Comparison of ENCODE assay signal across 17 cellular contexts in the genomic region with DNA sequence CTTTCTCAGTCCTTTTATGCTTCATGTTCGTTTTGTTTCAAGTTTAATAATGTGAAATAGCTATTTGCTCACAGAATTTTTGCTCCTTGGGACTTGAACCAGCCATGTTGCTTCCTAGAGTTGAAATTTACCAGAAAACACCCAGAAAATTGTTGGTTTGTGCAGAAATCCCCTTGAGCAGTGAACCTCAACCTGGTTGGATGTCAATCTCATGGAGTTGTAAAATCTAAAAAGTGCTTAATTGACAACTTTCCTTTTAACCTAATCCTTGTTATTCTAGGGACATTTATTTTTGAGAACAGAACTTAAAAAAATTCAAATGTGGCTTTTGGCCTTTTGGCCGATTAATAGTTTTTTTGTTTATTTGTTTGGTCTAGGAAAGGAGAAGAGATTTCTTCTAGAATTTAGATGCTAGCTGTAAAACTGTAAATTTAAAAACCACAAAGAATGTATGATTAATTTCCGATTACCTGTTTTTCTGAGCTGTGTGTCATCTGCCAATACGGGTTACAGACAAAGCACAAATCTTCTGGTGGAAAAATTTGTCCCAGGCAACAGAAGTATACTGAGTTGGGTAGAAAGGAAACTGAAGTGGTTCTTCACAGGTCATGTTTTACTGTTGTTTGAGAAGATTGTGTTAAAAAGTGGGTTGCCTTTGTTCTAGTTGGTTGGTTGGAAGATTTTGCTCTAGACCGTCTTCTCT.
DNase-seq lines count a peak whose midpoint lies in the region; ATAC-seq lines count a peak whose summit lies in the region.
"Had no signal": no experiment of that assay in that cellular context is flagged by ENCODE, and none has a peak within 500 bp of the region (broad histone marks: within the 10 kb centered on the region; RNA-seq: fewer than 3 reads in every experiment).

No MANE protein-coding gene starts in this region.

- DNase-seq in activated T-cell treated with anti-CD3 and anti-CD28 coated beads, Interleukin-2, amount 50 U/mL, for 72 hours: no peak
- DNase-seq in activated T-cell treated with anti-CD3 and anti-CD28 coated beads, Interleukin-2, amount 50 U/mL, for 1 hour: no peak
- DNase-seq in SK-N-MC (ENCODE audit: low read depth, low spot score) (no peak), NCI-H82 (lab: John Stamatoyannopoulos, UW) (no peak)
- DNase-seq in effector memory CD8-positive, alpha-beta T cell: no peak
- DNase-seq: ACHN; dorsolateral prefrontal cortex; GF-D8; KG1; NCI-H1417 treated with DMSO at 0.1 percent for 48 hours; stimulated activated CD4-positive, alpha-beta T cell treated with anti-CD3 and anti-CD28 coated beads, Interleukin-2, amount 100 ng/mL, for 48 hours had no signal

- H3K36me3 ChIP-seq in SK-N-MC (ENCODE audit: insufficient read depth, low read length): peaks cover 47% of the 10 kb centered on the region
- H3K36me3 ChIP-seq: right atrium auricular region, vagina had no signal

- peaks cover 2 to 7% of the 10 kb centered on the region in 2 donors for H3K9me3 Mint-ChIP-seq in activated T-cell treated with anti-CD3 and anti-CD28 coated beads, Interleukin-2, amount 50 U/mL, for 72 hours
- H3K9me3 Mint-ChIP-seq in effector memory CD8-positive, alpha-beta T cell: peaks cover 0 to 2% of the 10 kb centered on the region in 2 donors
- H3K9me3 Mint-ChIP-seq in stimulated activated naive CD8-positive, alpha-beta T cell treated with anti-CD3 and anti-CD28 coated beads, Interleukin-15, Interleukin-2, amounts not matched to agents 100 ng/mL and 50 ng/mL, for 24 hours: peaks cover 12% of the 10 kb centered on the region

- H3K9me3 ChIP-seq in SK-N-MC (ENCODE audit: low read depth, low read length): no peaks in the 10 kb centered on the region
- H3K9me3 ChIP-seq: right atrium auricular region, vagina had no signal

- no peaks in the 10 kb centered on the region for H3K27me3 Mint-ChIP-seq in activated T-cell treated with anti-CD3 and anti-CD28 coated beads, Interleukin-2, amount 50 U/mL, for 72 hours (ENCODE audit: low read depth)
- no peaks in the 10 kb centered on the region for H3K27me3 Mint-ChIP-seq in effector memory CD8-positive, alpha-beta T cell
- H3K27me3 Mint-ChIP-seq in stimulated activated naive CD8-positive, alpha-beta T cell treated with anti-CD3 and anti-CD28 coated beads, Interleukin-15, Interleukin-2, amounts not matched to agents 100 ng/mL and 50 ng/mL, for 24 hours: no peaks in the 10 kb centered on the region

- H3K27ac Mint-ChIP-seq in activated T-cell treated with anti-CD3 and anti-CD28 coated beads, Interleukin-2, amount 50 U/mL, for 72 hours: peak overlapping the region; percentile 22
- H3K27ac Mint-ChIP-seq in effector memory CD8-positive, alpha-beta T cell: peak overlapping the region; percentile 38 to 48
- peak overlapping the region; percentile 84 for H3K27ac Mint-ChIP-seq in stimulated activated naive CD8-positive, alpha-beta T cell treated with anti-CD3 and anti-CD28 coated beads, Interleukin-15, Interleukin-2, amounts not matched to agents 100 ng/mL and 50 ng/mL, for 24 hours

- peak overlapping the region; percentile 87 for H3K27ac ChIP-seq in SK-N-MC
- H3K27ac ChIP-seq: dorsolateral prefrontal cortex, right atrium auricular region, vagina had no signal

- H3K4me3 Mint-ChIP-seq in activated T-cell treated with anti-CD3 and anti-CD28 coated beads, Interleukin-2, amount 50 U/mL, for 72 hours: peak overlapping the region; percentile 25 to 51
- no peak overlapping the region for H3K4me3 Mint-ChIP-seq in effector memory CD8-positive, alpha-beta T cell
- H3K4me3 Mint-ChIP-seq in stimulated activated naive CD8-positive, alpha-beta T cell treated with anti-CD3 and anti-CD28 coated beads, Interleukin-15, Interleukin-2, amounts not matched to agents 100 ng/mL and 50 ng/mL, for 24 hours: peak overlapping the region; percentile 28

- peaks cover 5 to 26% of the 10 kb centered on the region in 2 donors for H3K36me3 Mint-ChIP-seq in activated T-cell treated with anti-CD3 and anti-CD28 coated beads, Interleukin-2, amount 50 U/mL, for 72 hours (ENCODE audit: insufficient read depth in 2 of 2)
- H3K36me3 Mint-ChIP-seq in effector memory CD8-positive, alpha-beta T cell (ENCODE audit: insufficient read depth): no peaks in the 10 kb centered on the region
- peaks cover 76% of the 10 kb centered on the region for H3K36me3 Mint-ChIP-seq in stimulated activated naive CD8-positive, alpha-beta T cell treated with anti-CD3 and anti-CD28 coated beads, Interleukin-15, Interleukin-2, amounts not matched to agents 100 ng/mL and 50 ng/mL, for 24 hours (ENCODE audit: low read depth)

- peak; percentile 83 for ATAC-seq in activated T-cell treated with anti-CD3 and anti-CD28 coated beads, Interleukin-2, amount 50 U/mL, for 72 hours (replicated peaks in 1 of 2)
- peak; percentile 21 for ATAC-seq in effector memory CD8-positive, alpha-beta T cell (replicated peaks)
- ATAC-seq in HG03439 (IDR thresholded peaks at IDR 0.05; ENCODE audit: unreplicated experiment) (no peak), GM18520 (IDR thresholded peaks at IDR 0.05; ENCODE audit: unreplicated experiment) (no peak)
- ATAC-seq: SK-N-SH treated with all-trans-retinoic acid at 6 μM for 48 hours had no signal

- no peak overlapping the region for H3K9ac ChIP-seq in SK-N-MC (ENCODE audit: insufficient read length)

- no peak overlapping the region for H3K4me3 ChIP-seq in SK-N-MC
- H3K4me3 ChIP-seq: dorsolateral prefrontal cortex, right atrium auricular region, vagina had no signal

- peaks cover 40% of the 10 kb centered on the region for H3K4me1 Mint-ChIP-seq in activated T-cell treated with anti-CD3 and anti-CD28 coated beads, Interleukin-2, amount 50 U/mL, for 72 hours (ENCODE audit: low read depth)
- H3K4me1 Mint-ChIP-seq in effector memory CD8-positive, alpha-beta T cell (ENCODE audit: low read depth in 2 of 2): peaks cover 11 to 20% of the 10 kb centered on the region in 2 donors
- peaks cover 42% of the 10 kb centered on the region for H3K4me1 Mint-ChIP-seq in stimulated activated naive CD8-positive, alpha-beta T cell treated with anti-CD3 and anti-CD28 coated beads, Interleukin-15, Interleukin-2, amounts not matched to agents 100 ng/mL and 50 ng/mL, for 24 hours (ENCODE audit: low read depth)

Comparison
In these comparisons a context has a peak if more than half of its experiments do, and no peak if none do; other contexts are left out.
1. ATAC-seq: peak in activated T-cell treated with anti-CD3 and anti-CD28 coated beads, Interleukin-2, amount 50 U/mL, for 72 hours (2 of 2) and effector memory CD8-positive, alpha-beta T cell (single experiment); none in HG03439 (single experiment) and GM18520 (single experiment).
2. H3K27ac Mint-ChIP-seq: peak in every context shown above with its lines; median percentile 84 in stimulated activated naive CD8-positive, alpha-beta T cell treated with anti-CD3 and anti-CD28 coated beads, Interleukin-15, Interleukin-2, amounts not matched to agents 100 ng/mL and 50 ng/mL, for 24 hours; 43 in effector memory CD8-positive, alpha-beta T cell; 22 in activated T-cell treated with anti-CD3 and anti-CD28 coated beads, Interleukin-2, amount 50 U/mL, for 72 hours.
3. H3K4me3 Mint-ChIP-seq: peak in activated T-cell treated with anti-CD3 and anti-CD28 coated beads, Interleukin-2, amount 50 U/mL, for 72 hours (2 of 2) and stimulated activated naive CD8-positive, alpha-beta T cell treated with anti-CD3 and anti-CD28 coated beads, Interleukin-15, Interleukin-2, amounts not matched to agents 100 ng/mL and 50 ng/mL, for 24 hours (single experiment); none in effector memory CD8-positive, alpha-beta T cell (0 of 2).